8 cellular contexts compared by ENCODE assay signal in the genomic region with DNA sequence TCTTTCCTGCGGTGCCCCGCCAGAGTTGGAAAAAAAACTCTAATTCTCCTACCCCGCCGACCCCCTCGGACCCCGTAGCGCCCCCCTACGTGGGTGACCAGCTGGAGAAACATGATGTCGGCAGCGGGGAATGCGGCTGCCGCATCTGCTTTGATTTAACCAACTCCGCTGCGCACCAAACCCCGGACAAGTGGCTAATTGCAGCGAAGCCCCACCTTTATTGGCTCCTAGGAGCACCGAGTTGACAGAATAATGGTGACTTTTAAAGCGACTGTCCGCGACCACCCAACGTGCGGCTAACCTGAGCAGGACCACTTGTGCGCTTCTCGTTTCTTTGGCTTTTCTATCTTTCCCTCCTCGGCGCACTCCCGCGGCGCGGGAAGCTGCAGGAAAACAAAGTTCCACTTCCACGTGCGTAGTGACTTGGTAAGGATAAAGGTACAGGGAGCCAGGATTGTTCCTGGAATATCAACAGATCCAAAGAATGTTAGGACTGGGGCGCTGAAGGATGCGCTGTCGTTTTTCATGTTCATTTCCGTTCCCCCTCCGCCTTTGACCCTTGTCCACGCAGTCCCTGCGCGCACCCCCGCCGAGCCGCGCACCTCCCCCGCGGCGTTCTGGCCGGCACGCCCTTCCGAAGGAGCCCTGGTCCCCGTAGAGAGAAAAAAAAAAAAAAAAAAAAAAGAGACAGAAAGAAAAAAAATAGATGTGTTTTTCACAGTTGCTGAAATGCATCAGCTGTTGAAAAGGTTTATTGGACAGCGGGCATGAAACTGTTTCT. TPM values are rescaled to one million over a fixed set of nuclear protein-coding genes. Genes with fewer than 3 reads are reported as not detected.
A peak's percentile ranks its signal among the peaks of the same experiment; 100 is the strongest.
DNase-seq lines count a peak whose midpoint lies in the region; ATAC-seq and TF ChIP-seq lines count a peak whose summit lies in the region.

No MANE protein-coding gene starts in this region.

- H3K36me3 ChIP-seq in SJSA1: no peaks in the 10 kb centered on the region

- H3K4me1 Mint-ChIP-seq in T-helper 1 cell treated with Interleukin-12 subunit alpha and Interleukin-12 subunit beta and Interleukin-4 antibody, amounts not matched to agents 30 μg/mL and 1 μg/mL, for 36 hours (ENCODE audit: low read depth): peaks cover 15% of the 10 kb centered on the region

- ATAC-seq in HG02571 (IDR thresholded peaks at IDR 0.05; ENCODE audit: unreplicated experiment): peak; percentile 36

- peak overlapping the region; percentile 59 for H3K4me3 Mint-ChIP-seq in T-helper 1 cell treated with Interleukin-12 subunit alpha and Interleukin-12 subunit beta and Interleukin-4 antibody, amounts not matched to agents 30 μg/mL and 1 μg/mL, for 36 hours

- H3K27ac Mint-ChIP-seq in T-helper 1 cell treated with Interleukin-12 subunit alpha and Interleukin-12 subunit beta and Interleukin-4 antibody, amounts not matched to agents 30 μg/mL and 1 μg/mL, for 36 hours: no peak overlapping the region

- H3K27me3 ChIP-seq in SJSA1 (replicated peaks): peaks cover 27% of the 10 kb centered on the region

- H3K27me3 Mint-ChIP-seq in T-helper 1 cell treated with Interleukin-12 subunit alpha and Interleukin-12 subunit beta and Interleukin-4 antibody, amounts not matched to agents 30 μg/mL and 1 μg/mL, for 36 hours (ENCODE audit: low read depth): peaks cover 73% of the 10 kb centered on the region

- H3K27ac ChIP-seq in SJSA1: no peak overlapping the region

- TF ChIP-seq CTCF in fibroblast of villous mesenchyme (IDR thresholded peaks at IDR 0.05; ENCODE audit: insufficient read depth, low read depth, low read length): no peak

- no peak for DNase-seq in T-helper 1 cell
- DNase-seq in SJSA1 (ENCODE audit: low read depth in 1 of 2, low spot score in 2 of 2): peak in 1 of 2 experiments; percentile 31
- DNase-seq in fibroblast of villous mesenchyme (ENCODE audit: low read depth): no peak
- DNase-seq in retina: peak; percentile 72
- DNase-seq in NOMO-1 treated with dmso at 0.1 percent for 144 hours (lab: John Stamatoyannopoulos, UW; ENCODE audit: unreplicated experiment): no peak
- no peak for DNase-seq in hypothalamus (lab: John Stamatoyannopoulos, UW)

- no peaks in the 10 kb centered on the region for H3K9me3 Mint-ChIP-seq in T-helper 1 cell treated with Interleukin-12 subunit alpha and Interleukin-12 subunit beta and Interleukin-4 antibody, amounts not matched to agents 30 μg/mL and 1 μg/mL, for 36 hours

- no peaks in the 10 kb centered on the region for H3K36me3 Mint-ChIP-seq in T-helper 1 cell treated with Interleukin-12 subunit alpha and Interleukin-12 subunit beta and Interleukin-4 antibody, amounts not matched to agents 30 μg/mL and 1 μg/mL, for 36 hours (ENCODE audit: low read depth)

- H3K4me1 ChIP-seq in SJSA1 (replicated peaks): peaks cover 5% of the 10 kb centered on the region

- H3K9me3 ChIP-seq in SJSA1 (replicated peaks): no peaks in the 10 kb centered on the region

- peak overlapping the region; percentile 39 for H3K4me3 ChIP-seq in SJSA1
- H3K4me3 ChIP-seq in fibroblast of villous mesenchyme (ENCODE audit: low read depth, low read length): peak overlapping the region; percentile 50

RNA-seq across cellular contexts. Expression of gene WNT16, which starts 1.4 kb away (rescaled TPM):
- not detected in 2 replicates for total RNA-seq in SJSA1 (2014; rRNA removed; shearing (Covaris generic))
- under 0.01 and 0.32 TPM in 2 replicates for total RNA-seq in fibroblast of villous mesenchyme
